1 cellular context compared by ENCODE assay signal in the genomic region with DNA sequence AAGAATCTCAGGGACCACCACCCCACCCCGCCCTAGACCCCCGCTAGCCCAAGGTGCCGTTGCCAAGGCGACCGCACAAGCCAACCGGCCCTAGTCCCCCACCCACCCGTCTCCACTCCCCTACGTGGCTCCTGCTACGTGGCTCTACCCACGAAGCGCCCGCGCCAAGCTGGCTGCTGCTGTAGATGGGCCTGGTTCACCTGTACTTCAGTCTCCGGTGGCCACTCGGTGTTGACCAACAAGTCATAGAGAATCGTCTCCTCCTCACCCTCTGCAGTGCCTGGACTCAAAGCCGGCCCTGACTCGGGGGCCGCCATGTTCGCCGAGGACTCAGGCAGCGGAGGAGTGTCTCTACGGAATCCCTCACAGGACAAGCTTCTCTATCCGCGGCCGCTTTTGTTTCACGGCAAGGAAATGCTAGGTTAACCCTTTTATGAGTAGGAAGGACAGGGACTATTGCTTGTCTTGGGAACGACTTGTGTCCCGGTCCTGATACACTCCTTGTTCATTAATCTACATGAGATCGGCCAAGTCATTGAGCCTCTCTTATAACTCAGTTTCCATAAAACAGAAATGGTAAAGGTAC.
TF ChIP-seq lines count a peak whose summit lies in the region.

A gene (minus strand): TSS at position 347 of the 586 bp plus-strand sequence. CDS start 30 bp downstream, at position 317.

TF ChIP-seq in K562, 482 proteins besides CTCF, POLR2A, EP300 and RAD21 (continued from another document and continues in another):
- peak; percentile 88 for TF ChIP-seq RBBP5 (IDR thresholded peaks at IDR 0.05; ENCODE audit: borderline replicate concordance, insufficient read depth, low read length, poor library complexity, severe bottlenecking)
- TF ChIP-seq, protein P1, sequence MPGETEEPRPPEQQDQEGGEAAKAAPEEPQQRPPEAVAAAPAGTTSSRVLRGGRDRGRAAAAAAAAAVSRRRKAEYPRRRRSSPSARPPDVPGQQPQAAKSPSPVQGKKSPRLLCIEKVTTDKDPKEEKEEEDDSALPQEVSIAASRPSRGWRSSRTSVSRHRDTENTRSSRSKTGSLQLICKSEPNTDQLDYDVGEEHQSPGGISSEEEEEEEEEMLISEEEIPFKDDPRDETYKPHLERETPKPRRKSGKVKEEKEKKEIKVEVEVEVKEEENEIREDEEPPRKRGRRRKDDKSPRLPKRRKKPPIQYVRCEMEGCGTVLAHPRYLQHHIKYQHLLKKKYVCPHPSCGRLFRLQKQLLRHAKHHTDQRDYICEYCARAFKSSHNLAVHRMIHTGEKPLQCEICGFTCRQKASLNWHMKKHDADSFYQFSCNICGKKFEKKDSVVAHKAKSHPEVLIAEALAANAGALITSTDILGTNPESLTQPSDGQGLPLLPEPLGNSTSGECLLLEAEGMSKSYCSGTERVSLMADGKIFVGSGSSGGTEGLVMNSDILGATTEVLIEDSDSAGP (CRISPR knock-in tag; IDR thresholded peaks at IDR 0.05), result no peak
- TF ChIP-seq, protein P2, sequence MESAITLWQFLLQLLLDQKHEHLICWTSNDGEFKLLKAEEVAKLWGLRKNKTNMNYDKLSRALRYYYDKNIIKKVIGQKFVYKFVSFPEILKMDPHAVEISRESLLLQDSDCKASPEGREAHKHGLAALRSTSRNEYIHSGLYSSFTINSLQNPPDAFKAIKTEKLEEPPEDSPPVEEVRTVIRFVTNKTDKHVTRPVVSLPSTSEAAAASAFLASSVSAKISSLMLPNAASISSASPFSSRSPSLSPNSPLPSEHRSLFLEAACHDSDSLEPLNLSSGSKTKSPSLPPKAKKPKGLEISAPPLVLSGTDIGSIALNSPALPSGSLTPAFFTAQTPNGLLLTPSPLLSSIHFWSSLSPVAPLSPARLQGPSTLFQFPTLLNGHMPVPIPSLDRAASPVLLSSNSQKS (CRISPR knock-in tag; IDR thresholded peaks at IDR 0.05), result no peak
- TF ChIP-seq ZNF197 (CRISPR knock-in tag; IDR thresholded peaks at IDR 0.05; ENCODE audit: low read depth), result 0 out of 2 replicates have a peak, but pooled peaks have one; percentile 75
- no peak for TF ChIP-seq SMAD3 (CRISPR knock-in tag; conservative IDR thresholded peaks at IDR 0.05)
- no peak for TF ChIP-seq ESRRA (IDR thresholded peaks at IDR 0.05; ENCODE audit: borderline replicate concordance, low read depth)
- 0 out of 2 replicates have a peak, but pooled peaks have one; percentile 7 for TF ChIP-seq OTX1 (CRISPR knock-in tag; IDR thresholded peaks at IDR 0.05)
- peak; percentile 21 to 57; a peak in 1 of 4 replicates for TF ChIP-seq HDAC1 (IDR thresholded peaks at IDR 0.05)
- no peak for TF ChIP-seq ZNF146 (CRISPR knock-in tag; IDR thresholded peaks at IDR 0.05; ENCODE audit: unreplicated experiment)
- TF ChIP-seq, protein P3, sequence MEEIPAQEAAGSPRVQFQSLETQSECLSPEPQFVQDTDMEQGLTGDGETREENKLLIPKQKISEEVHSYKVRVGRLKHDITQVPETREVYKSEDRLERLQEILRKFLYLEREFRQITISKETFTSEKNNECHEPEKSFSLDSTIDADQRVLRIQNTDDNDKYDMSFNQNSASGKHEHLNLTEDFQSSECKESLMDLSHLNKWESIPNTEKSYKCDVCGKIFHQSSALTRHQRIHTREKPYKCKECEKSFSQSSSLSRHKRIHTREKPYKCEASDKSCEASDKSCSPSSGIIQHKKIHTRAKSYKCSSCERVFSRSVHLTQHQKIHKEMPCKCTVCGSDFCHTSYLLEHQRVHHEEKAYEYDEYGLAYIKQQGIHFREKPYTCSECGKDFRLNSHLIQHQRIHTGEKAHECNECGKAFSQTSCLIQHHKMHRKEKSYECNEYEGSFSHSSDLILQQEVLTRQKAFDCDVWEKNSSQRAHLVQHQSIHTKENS (CRISPR knock-in tag; IDR thresholded peaks at IDR 0.05), result no peak
- peak in 1 of 2 experiments; percentile 25; a peak in 2 of 4 replicates for TF ChIP-seq MAZ (CRISPR knock-in tag; conservative IDR thresholded peaks at IDR 0.05 in 1 of 2, IDR thresholded peaks at IDR 0.05 in 1 of 2)
- no peak for TF ChIP-seq KLF10 (CRISPR knock-in tag; IDR thresholded peaks at IDR 0.05)
- TF ChIP-seq, protein P4, sequence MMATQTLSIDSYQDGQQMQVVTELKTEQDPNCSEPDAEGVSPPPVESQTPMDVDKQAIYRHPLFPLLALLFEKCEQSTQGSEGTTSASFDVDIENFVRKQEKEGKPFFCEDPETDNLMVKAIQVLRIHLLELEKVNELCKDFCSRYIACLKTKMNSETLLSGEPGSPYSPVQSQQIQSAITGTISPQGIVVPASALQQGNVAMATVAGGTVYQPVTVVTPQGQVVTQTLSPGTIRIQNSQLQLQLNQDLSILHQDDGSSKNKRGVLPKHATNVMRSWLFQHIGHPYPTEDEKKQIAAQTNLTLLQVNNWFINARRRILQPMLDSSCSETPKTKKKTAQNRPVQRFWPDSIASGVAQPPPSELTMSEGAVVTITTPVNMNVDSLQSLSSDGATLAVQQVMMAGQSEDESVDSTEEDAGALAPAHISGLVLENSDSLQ (IDR thresholded peaks at IDR 0.05), result no peak
- TF ChIP-seq ZNF717 (CRISPR knock-in tag; IDR thresholded peaks at IDR 0.05), result no peak
- no peak for TF ChIP-seq DNMT1 (IDR thresholded peaks at IDR 0.05)
- TF ChIP-seq ZFP36 (IDR thresholded peaks at IDR 0.05; ENCODE audit: low read depth, low read length, partially characterized antibody), result peak; percentile 16
- no peak for TF ChIP-seq GATA2 (CRISPR knock-in tag; IDR thresholded peaks at IDR 0.05)
- TF ChIP-seq, protein P5, sequence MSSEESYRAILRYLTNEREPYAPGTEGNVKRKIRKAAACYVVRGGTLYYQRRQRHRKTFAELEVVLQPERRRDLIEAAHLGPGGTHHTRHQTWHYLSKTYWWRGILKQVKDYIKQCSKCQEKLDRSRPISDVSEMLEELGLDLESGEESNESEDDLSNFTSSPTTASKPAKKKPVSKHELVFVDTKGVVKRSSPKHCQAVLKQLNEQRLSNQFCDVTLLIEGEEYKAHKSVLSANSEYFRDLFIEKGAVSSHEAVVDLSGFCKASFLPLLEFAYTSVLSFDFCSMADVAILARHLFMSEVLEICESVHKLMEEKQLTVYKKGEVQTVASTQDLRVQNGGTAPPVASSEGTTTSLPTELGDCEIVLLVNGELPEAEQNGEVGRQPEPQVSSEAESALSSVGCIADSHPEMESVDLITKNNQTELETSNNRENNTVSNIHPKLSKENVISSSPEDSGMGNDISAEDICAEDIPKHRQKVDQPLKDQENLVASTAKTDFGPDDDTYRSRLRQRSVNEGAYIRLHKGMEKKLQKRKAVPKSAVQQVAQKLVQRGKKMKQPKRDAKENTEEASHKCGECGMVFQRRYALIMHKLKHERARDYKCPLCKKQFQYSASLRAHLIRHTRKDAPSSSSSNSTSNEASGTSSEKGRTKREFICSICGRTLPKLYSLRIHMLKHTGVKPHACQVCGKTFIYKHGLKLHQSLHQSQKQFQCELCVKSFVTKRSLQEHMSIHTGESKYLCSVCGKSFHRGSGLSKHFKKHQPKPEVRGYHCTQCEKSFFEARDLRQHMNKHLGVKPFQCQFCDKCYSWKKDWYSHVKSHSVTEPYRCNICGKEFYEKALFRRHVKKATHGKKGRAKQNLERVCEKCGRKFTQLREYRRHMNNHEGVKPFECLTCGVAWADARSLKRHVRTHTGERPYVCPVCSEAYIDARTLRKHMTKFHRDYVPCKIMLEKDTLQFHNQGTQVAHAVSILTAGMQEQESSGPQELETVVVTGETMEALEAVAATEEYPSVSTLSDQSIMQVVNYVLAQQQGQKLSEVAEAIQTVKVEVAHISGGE (CRISPR knock-in tag; IDR thresholded peaks at IDR 0.05), result no peak
- TF ChIP-seq CSDE1 (IDR thresholded peaks at IDR 0.05), result peak in 1 of 2 experiments; percentile 47; a peak in 1 of 4 replicates
- 0 out of 2 replicates have a peak, but pooled peaks have one; percentile 16 for TF ChIP-seq ZBTB1 (CRISPR knock-in tag; IDR thresholded peaks at IDR 0.05; ENCODE audit: borderline replicate concordance, low read depth)
- 0 out of 2 replicates have a peak, but pooled peaks have one; percentile 8 for TF ChIP-seq FOXJ2 (tag; IDR thresholded peaks at IDR 0.05)
- no peak for TF ChIP-seq STAT5B (CRISPR knock-in tag; IDR thresholded peaks at IDR 0.05)
- no peak for TF ChIP-seq ARNT (IDR thresholded peaks at IDR 0.05)
- TF ChIP-seq, protein P6, sequence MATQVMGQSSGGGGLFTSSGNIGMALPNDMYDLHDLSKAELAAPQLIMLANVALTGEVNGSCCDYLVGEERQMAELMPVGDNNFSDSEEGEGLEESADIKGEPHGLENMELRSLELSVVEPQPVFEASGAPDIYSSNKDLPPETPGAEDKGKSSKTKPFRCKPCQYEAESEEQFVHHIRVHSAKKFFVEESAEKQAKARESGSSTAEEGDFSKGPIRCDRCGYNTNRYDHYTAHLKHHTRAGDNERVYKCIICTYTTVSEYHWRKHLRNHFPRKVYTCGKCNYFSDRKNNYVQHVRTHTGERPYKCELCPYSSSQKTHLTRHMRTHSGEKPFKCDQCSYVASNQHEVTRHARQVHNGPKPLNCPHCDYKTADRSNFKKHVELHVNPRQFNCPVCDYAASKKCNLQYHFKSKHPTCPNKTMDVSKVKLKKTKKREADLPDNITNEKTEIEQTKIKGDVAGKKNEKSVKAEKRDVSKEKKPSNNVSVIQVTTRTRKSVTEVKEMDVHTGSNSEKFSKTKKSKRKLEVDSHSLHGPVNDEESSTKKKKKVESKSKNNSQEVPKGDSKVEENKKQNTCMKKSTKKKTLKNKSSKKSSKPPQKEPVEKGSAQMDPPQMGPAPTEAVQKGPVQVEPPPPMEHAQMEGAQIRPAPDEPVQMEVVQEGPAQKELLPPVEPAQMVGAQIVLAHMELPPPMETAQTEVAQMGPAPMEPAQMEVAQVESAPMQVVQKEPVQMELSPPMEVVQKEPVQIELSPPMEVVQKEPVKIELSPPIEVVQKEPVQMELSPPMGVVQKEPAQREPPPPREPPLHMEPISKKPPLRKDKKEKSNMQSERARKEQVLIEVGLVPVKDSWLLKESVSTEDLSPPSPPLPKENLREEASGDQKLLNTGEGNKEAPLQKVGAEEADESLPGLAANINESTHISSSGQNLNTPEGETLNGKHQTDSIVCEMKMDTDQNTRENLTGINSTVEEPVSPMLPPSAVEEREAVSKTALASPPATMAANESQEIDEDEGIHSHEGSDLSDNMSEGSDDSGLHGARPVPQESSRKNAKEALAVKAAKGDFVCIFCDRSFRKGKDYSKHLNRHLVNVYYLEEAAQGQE (CRISPR knock-in tag; IDR thresholded peaks at IDR 0.05; ENCODE audit: low read depth), result peak; percentile 58; the same call in 1 of the 2 replicates
- no peak for TF ChIP-seq STAT5A (IDR thresholded peaks at IDR 0.05; ENCODE audit: borderline replicate concordance, low read length)
- TF ChIP-seq NR2C1 (IDR thresholded peaks at IDR 0.05), result 0 out of 2 replicates have a peak, but pooled peaks have one; percentile 11
- TF ChIP-seq NR2C1 (tag; IDR thresholded peaks at IDR 0.05), result no peak
- TF ChIP-seq SAFB (IDR thresholded peaks at IDR 0.05; ENCODE audit: borderline replicate concordance, low read depth, low read length), result no peak
- TF ChIP-seq YY1 (IDR thresholded peaks at IDR 0.05; ENCODE audit: borderline replicate concordance in 1 of 3, control insufficient read depth in 1 of 3, extremely low read depth in 1 of 3, insufficient read depth in 3 of 3, insufficient read length in 1 of 3, insufficient replicate concordance in 2 of 3, low read depth in 1 of 3, low read length in 2 of 3), result peak; percentile 72 to 99 (median 92)
- 0 out of 2 replicates have a peak, but pooled peaks have one; percentile 6 for TF ChIP-seq ZFP1 (CRISPR knock-in tag; IDR thresholded peaks at IDR 0.05)
- peak; percentile 77 for TF ChIP-seq TAF9B (IDR thresholded peaks at IDR 0.05; ENCODE audit: partially characterized antibody)
- no peak for TF ChIP-seq ZNF764 (CRISPR knock-in tag; IDR thresholded peaks at IDR 0.05; ENCODE audit: low read depth)
- TF ChIP-seq ZNF431 (CRISPR knock-in tag; IDR thresholded peaks at IDR 0.05), result no peak
- peak; percentile 75 for TF ChIP-seq POLR2G (IDR thresholded peaks at IDR 0.05; ENCODE audit: low read depth, low read length)
- TF ChIP-seq HOXB6 (CRISPR knock-in tag; IDR thresholded peaks at IDR 0.05; ENCODE audit: borderline replicate concordance), result no peak
- peak; percentile 29 to 64; a peak in 2 of 4 replicates for TF ChIP-seq TBL1XR1 (IDR thresholded peaks at IDR 0.05; ENCODE audit: low read length in 2 of 2)
- peak; percentile 13; the same call in 1 of the 2 replicates for TF ChIP-seq MYC (IDR thresholded peaks at IDR 0.05; ENCODE audit: low read depth, low read length)
- TF ChIP-seq MYC (CRISPR knock-in tag; IDR thresholded peaks at IDR 0.05; ENCODE audit: borderline replicate concordance, low read depth), result no peak
- peak; percentile 80 for TF ChIP-seq RFX1 (IDR thresholded peaks at IDR 0.05)
- 0 out of 4 replicates have a peak, but pooled peaks have one; percentile 15 to 23 for TF ChIP-seq KDM1A (IDR thresholded peaks at IDR 0.05)
- 0 out of 2 replicates have a peak, but pooled peaks have one; percentile 14 for TF ChIP-seq NFE2 (IDR thresholded peaks at IDR 0.05; ENCODE audit: low read depth)
- TF ChIP-seq CREM (IDR thresholded peaks at IDR 0.05; ENCODE audit: low read depth), result peak; percentile 69
- no peak for TF ChIP-seq ZKSCAN8 (CRISPR knock-in tag; IDR thresholded peaks at IDR 0.05)
- TF ChIP-seq, protein P7, sequence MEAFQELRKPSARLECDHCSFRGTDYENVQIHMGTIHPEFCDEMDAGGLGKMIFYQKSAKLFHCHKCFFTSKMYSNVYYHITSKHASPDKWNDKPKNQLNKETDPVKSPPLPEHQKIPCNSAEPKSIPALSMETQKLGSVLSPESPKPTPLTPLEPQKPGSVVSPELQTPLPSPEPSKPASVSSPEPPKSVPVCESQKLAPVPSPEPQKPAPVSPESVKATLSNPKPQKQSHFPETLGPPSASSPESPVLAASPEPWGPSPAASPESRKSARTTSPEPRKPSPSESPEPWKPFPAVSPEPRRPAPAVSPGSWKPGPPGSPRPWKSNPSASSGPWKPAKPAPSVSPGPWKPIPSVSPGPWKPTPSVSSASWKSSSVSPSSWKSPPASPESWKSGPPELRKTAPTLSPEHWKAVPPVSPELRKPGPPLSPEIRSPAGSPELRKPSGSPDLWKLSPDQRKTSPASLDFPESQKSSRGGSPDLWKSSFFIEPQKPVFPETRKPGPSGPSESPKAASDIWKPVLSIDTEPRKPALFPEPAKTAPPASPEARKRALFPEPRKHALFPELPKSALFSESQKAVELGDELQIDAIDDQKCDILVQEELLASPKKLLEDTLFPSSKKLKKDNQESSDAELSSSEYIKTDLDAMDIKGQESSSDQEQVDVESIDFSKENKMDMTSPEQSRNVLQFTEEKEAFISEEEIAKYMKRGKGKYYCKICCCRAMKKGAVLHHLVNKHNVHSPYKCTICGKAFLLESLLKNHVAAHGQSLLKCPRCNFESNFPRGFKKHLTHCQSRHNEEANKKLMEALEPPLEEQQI (IDR thresholded peaks at IDR 0.05), result 0 out of 2 replicates have a peak, but pooled peaks have one; percentile 50
- TF ChIP-seq HEY1 (CRISPR knock-in tag; IDR thresholded peaks at IDR 0.05; ENCODE audit: borderline replicate concordance), result no peak
- TF ChIP-seq SMAD2 (IDR thresholded peaks at IDR 0.05; ENCODE audit: low read depth, low read length), result no peak
- peak; percentile 70 for TF ChIP-seq DIDO1 (tag; IDR thresholded peaks at IDR 0.05; ENCODE audit: low read depth)
- TF ChIP-seq MAFF (IDR thresholded peaks at IDR 0.05; ENCODE audit: low read length), result no peak
- TF ChIP-seq RBM25 (IDR thresholded peaks at IDR 0.05; ENCODE audit: low read depth, low read length, severe bottlenecking), result peak; percentile 29
- TF ChIP-seq ZNF75A (CRISPR knock-in tag; IDR thresholded peaks at IDR 0.05), result 0 out of 2 replicates have a peak, but pooled peaks have one; percentile 15
